Comparison of ENCODE assay signal across 9 cellular contexts in the genomic region with DNA sequence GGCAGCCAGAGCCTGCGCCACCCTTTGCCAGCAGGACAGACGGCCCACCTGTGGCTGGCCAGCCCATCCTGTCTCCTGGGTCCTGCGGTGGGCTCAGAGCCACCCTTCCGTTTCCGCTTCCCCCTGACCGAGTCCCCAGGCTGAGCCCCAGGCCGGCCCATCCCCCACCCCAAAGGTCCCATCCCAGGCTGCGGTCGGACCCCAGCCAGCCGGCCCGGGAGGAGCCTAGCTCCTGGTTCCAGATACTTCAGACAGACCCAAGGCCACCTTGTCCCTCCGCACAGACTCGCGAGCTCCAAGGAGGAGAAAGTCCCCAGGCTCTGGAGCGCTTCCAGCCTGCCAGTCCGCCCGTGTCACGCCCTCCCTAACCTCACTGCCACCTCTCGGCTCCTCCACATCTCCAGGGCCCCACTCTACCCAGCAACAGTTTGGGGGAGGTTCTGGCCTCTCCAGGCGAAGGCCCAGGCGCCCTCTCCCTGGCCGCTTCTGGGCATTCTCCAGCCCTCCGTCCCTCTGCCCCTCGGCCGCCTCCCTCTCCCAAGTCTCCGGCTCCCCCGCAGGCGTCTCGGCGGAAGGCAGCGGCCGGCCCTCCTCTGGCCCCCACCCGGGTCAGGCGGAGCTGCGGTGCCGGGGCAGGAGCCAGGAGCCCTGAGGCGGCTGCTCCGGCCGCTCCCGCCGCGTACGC. TPM values are rescaled to one million over a fixed set of nuclear protein-coding genes. Genes with fewer than 3 reads are reported as not detected.
DNase-seq lines count a peak whose midpoint lies in the region; ATAC-seq and TF ChIP-seq lines count a peak whose summit lies in the region.
"Had no signal": no experiment of that assay in that cellular context is flagged by ENCODE, and none has a peak within 500 bp of the region (broad histone marks: within the 10 kb centered on the region; RNA-seq: fewer than 3 reads in every experiment).

No MANE protein-coding gene starts in this region.

- H4K20me1 ChIP-seq in PC-9 (ENCODE audit: insufficient read depth): no peaks in the 10 kb centered on the region

- H3K4me1 ChIP-seq in PC-9 (replicated peaks; ENCODE audit: insufficient read depth): no peaks in the 10 kb centered on the region
- H3K4me1 ChIP-seq in heart left ventricle: peaks cover 0 to 20% (median 7%) of the 10 kb centered on the region in 12 donors
- no peaks in the 10 kb centered on the region for H3K4me1 ChIP-seq in psoas muscle
- no peaks in the 10 kb centered on the region for H3K4me1 ChIP-seq in aorta (ENCODE audit: control insufficient read depth in 1 of 2, insufficient read depth in 2 of 2, low read length in 2 of 2)

- intact Hi-C loops in PC-9 (cut with micrococcal nuclease; ENCODE audit: unreplicated experiment): loop anchor here (5.0 kb wide), 1 partner anchor 117 kb away; no protein-coding TSS in a partner anchor
- intact Hi-C loops in heart left ventricle (cut with DNase I): loop anchor here in 1 of 10 donors (2.0 kb wide), 1 partner anchor 78 kb away; no protein-coding TSS in a partner anchor
- intact Hi-C loops in psoas muscle (cut with DNase I): no loop called here
- intact Hi-C loops in aorta (cut with DNase I): no loop called here

- CTCF ChIA-PET in PC-9 (lab: Charles Lee): no interaction called here

- 1 to 3% (median 2%) methylated on average over 15 to 43 of the region's 43 CpGs for WGBS in heart left ventricle, 4 donors
- 2 to 4% (median 2%) methylated on average over 29 to 43 of the region's 43 CpGs for WGBS in psoas muscle, 3 donors
- WGBS in aorta, 2 donors: 2% methylated on average over 33 to 43 of the region's 43 CpGs

- no peaks in the 10 kb centered on the region for H3K9me3 ChIP-seq in PC-9 (ENCODE audit: insufficient read depth, low read depth)
- no peaks in the 10 kb centered on the region for H3K9me3 ChIP-seq in heart left ventricle
- no peaks in the 10 kb centered on the region for H3K9me3 ChIP-seq in psoas muscle
- H3K9me3 ChIP-seq in aorta (ENCODE audit: control insufficient read depth, low read length): no peaks in the 10 kb centered on the region
- H3K9me3 ChIP-seq: adrenal gland had no signal

- no peaks in the 10 kb centered on the region for H3K9me2 ChIP-seq in PC-9 (ENCODE audit: insufficient read depth)

- TF ChIP-seq POLR2A in heart left ventricle (IDR thresholded peaks at IDR 0.05): no peak

- H3K79me2 ChIP-seq in PC-9 (ENCODE audit: low read depth): no peaks in the 10 kb centered on the region

- ATAC-seq in heart left ventricle (peak in 3 of 4 donors; percentile 42 to 55 (median 49)), psoas muscle (peak; percentile 36 to 47 (median 40)), aorta (ENCODE audit: low FRiP score) (no peak), GM18867 (IDR thresholded peaks at IDR 0.05; ENCODE audit: unreplicated experiment) (no peak)

- no peak for TF ChIP-seq CTCF in PC-9 (conservative IDR thresholded peaks at IDR 0.05)
- no peak for TF ChIP-seq CTCF in heart left ventricle (IDR thresholded peaks at IDR 0.05)
- TF ChIP-seq CTCF in psoas muscle (IDR thresholded peaks at IDR 0.05): no peak

- H2AFZ ChIP-seq in PC-9: no peak overlapping the region

- POLR2A ChIA-PET in PC-9 (lab: Charles Lee; ENCODE audit: unreplicated experiment): no interaction called here

- H3K27me3 ChIP-seq in PC-9 (ENCODE audit: insufficient read depth, low read depth) (peaks cover 42% of the 10 kb centered on the region), heart left ventricle (peaks cover 0 to 46% (median 8%) of the 10 kb centered on the region in 9 donors), psoas muscle (ENCODE audit: insufficient read depth in 3 of 3, low read length in 2 of 3) (peaks cover 0 to 42% (median 7%) of the 10 kb centered on the region in 3 donors), aorta (ENCODE audit: control insufficient read depth in 1 of 2, insufficient read depth in 2 of 2, low read length in 1 of 2) (no peaks in the 10 kb centered on the region)

- H3K36me3 ChIP-seq in PC-9 (ENCODE audit: low read depth): no peaks in the 10 kb centered on the region
- no peaks in the 10 kb centered on the region for H3K36me3 ChIP-seq in heart left ventricle
- no peaks in the 10 kb centered on the region for H3K36me3 ChIP-seq in psoas muscle (ENCODE audit: insufficient read depth in 1 of 2, low read depth in 1 of 2)
- no peaks in the 10 kb centered on the region for H3K36me3 ChIP-seq in aorta (ENCODE audit: control insufficient read depth in 1 of 2, insufficient read depth in 2 of 2, low read length in 1 of 2)
- H3K36me3 ChIP-seq: adrenal gland had no signal

- BruUV-seq in PC-9 (replicated peaks; lab: Mats Ljungman, UMichigan): no TSS peak

- H3K27ac ChIP-seq in PC-9: no peak overlapping the region
- peak overlapping the region in 11 of 12 donors; percentile 8 to 78 (median 45) for H3K27ac ChIP-seq in heart left ventricle
- no peak overlapping the region for H3K27ac ChIP-seq in psoas muscle
- no peak overlapping the region for H3K27ac ChIP-seq in aorta (ENCODE audit: low read depth in 1 of 2, low read length in 2 of 2)

- H3F3A ChIP-seq in PC-9 (ENCODE audit: insufficient read depth, low read depth): no peaks in the 10 kb centered on the region

- in situ Hi-C loops in G401 (cut with HindIII; ENCODE audit: low sequenced_read_pairs): no loop called here

- H3K4me3 ChIP-seq in PC-9 (peak overlapping the region; percentile 46; the same call in 1 of the 2 replicates), heart left ventricle (peak overlapping the region; percentile 30 to 73 (median 56)), psoas muscle (peak overlapping the region; percentile 59), aorta (ENCODE audit: low read length in 2 of 2) (peak overlapping the region in 1 of 2 donors; percentile 4)

- DNase-seq in G401 (ENCODE audit: low spot score) (peak; percentile 60), PC-9 (peak in 1 of 2 experiments; percentile 35), heart left ventricle (peak; percentile 17 to 71 (median 38)), psoas muscle (peak in 1 of 2 donors; percentile 30), HuH-7 (ENCODE audit: low spot score) (no peak), HPDE6-E6E7 (ENCODE audit: extremely low spot score) (no peak), aorta (no peak)

- peak overlapping the region; percentile 64 for H3K4me2 ChIP-seq in PC-9

RNA-seq across cellular contexts. Expression of a gene that starts 0.8 kb away (rescaled TPM):
- 0.12 and 0.44 TPM in 2 replicates for total RNA-seq in G401 (2014; rRNA removed; shearing (Covaris generic))
- total RNA-seq in PC-9 (2021): 4.6 and 7.0 TPM in 2 replicates
- total RNA-seq in heart left ventricle: 1 to 10 TPM; 1.1 to 4.2 (median 1.5) TPM
- polyA plus RNA-seq in heart left ventricle: 1 to 10 TPM in 1 of 2 donors, under 1 TPM in 1; 0.65 to 1.7 TPM
- 1 to 10 TPM in 2 of 4 donors, under 1 TPM in 2; 0.93 to 2.2 (median 1.0) TPM for total RNA-seq in psoas muscle
- polyA plus RNA-seq in psoas muscle: under 1 TPM; 0.71 to 0.94 (median 0.81) TPM
- 1 to 10 TPM; 1.3 to 6.8 TPM for total RNA-seq in aorta
- polyA plus RNA-seq in aorta: not detected

Comparison
In these comparisons a context has a peak if more than half of its experiments do, and no peak if none do; other contexts are left out.
1. DNase-seq: peak in G401 (single experiment) and heart left ventricle (5 of 5); none in HuH-7 (single experiment), HPDE6-E6E7 (single experiment) and aorta (0 of 2).
2. H3K27ac ChIP-seq: peak in heart left ventricle (11 of 12); none in PC-9 (single experiment), psoas muscle (single experiment) and aorta (0 of 2).
3. ATAC-seq: peak in heart left ventricle (3 of 4) and psoas muscle (4 of 4); none in aorta (single experiment) and GM18867 (single experiment).